ENCODE assay signal across 8 cellular contexts in genomic region chr12:56119361-56119796, GRCh38. TPM values are rescaled to one million over a fixed set of nuclear protein-coding genes. Genes with fewer than 3 reads are reported as not detected.
A peak's percentile ranks its signal among the peaks of the same experiment; 100 is the strongest.
DNase-seq lines count a peak whose midpoint lies in the region; ATAC-seq and TF ChIP-seq lines count a peak whose summit lies in the region.

No MANE protein-coding gene starts in this region.

- H3K4me3 Mint-ChIP-seq in brain: peak overlapping the region; percentile 92 to 100 (median 99)

- H3K4me1 Mint-ChIP-seq in brain: peaks cover 55% of the 10 kb centered on the region

- peaks cover 0 to 8% (median 0%) of the 10 kb centered on the region in 5 experiments for H3K9me3 Mint-ChIP-seq in brain

- H3K4me3 ChIP-seq in GM12865 (ENCODE audit: low read depth, low read length): peak overlapping the region; percentile 78

- H3K27me3 Mint-ChIP-seq in brain: peaks cover 26% of the 10 kb centered on the region

- TF ChIP-seq CTCF in GM12865 (IDR thresholded peaks at IDR 0.05; ENCODE audit: insufficient read depth, low read depth, low read length, missing control alignments) (peak; percentile 70), brain (conservative IDR thresholded peaks at IDR 0.05) (peak; percentile 75 to 81)

- DNase-seq in GM12865 (ENCODE audit: low read depth): peak; percentile 87
- peak; percentile 58 for DNase-seq in NCI-H1694 treated with DMSO at 0.1 percent for 48 hours (lab: John Stamatoyannopoulos, UW)
- peak in 4 of 5 donors; percentile 32 to 68 (median 49) for DNase-seq in T-helper 1 cell
- DNase-seq in hypothalamus (lab: John Stamatoyannopoulos, UW): peak in 33 of 51 donors; percentile 1 to 65 (median 27)
- peak; percentile 92 for DNase-seq in renal cortical epithelial cell (ENCODE audit: low read depth)

- H3K36me3 Mint-ChIP-seq in brain: peaks cover 33% of the 10 kb centered on the region

- peak overlapping the region; percentile 89 to 99 (median 99) for H3K27ac Mint-ChIP-seq in brain

- no peak for ATAC-seq in HG02852 (IDR thresholded peaks at IDR 0.05; ENCODE audit: unreplicated experiment)
- no peak for ATAC-seq in HG03175 (IDR thresholded peaks at IDR 0.05; ENCODE audit: unreplicated experiment)

RNA-seq across cellular contexts. Expression of gene ZC3H10, which starts 1.3 kb away (rescaled TPM):
- 4.0 TPM for polyA plus RNA-seq in brain (ENCODE audit: insufficient read depth, low read depth, low replicate concordance)
- 3.6 and 3.7 TPM in 2 replicates for total RNA-seq in renal cortical epithelial cell

RNA-seq across cellular contexts. Expression of gene RPL41, which starts 2.9 kb away (rescaled TPM):
- 3,587 TPM for polyA plus RNA-seq in brain (ENCODE audit: insufficient read depth, low read depth, low replicate concordance)
- 1,963 and 2,452 TPM in 2 replicates for total RNA-seq in renal cortical epithelial cell

RNA-seq across cellular contexts. Expression of gene ESYT1, which starts 8.7 kb away (rescaled TPM):
- 132 TPM for polyA plus RNA-seq in brain (ENCODE audit: insufficient read depth, low read depth, low replicate concordance)
- 347 and 558 TPM in 2 replicates for total RNA-seq in renal cortical epithelial cell

RNA-seq across cellular contexts. Expression of gene PA2G4, which starts 15.0 kb away (rescaled TPM):
- polyA plus RNA-seq in brain (ENCODE audit: insufficient read depth, low read depth, low replicate concordance): 169 TPM
- 148 and 159 TPM in 2 replicates for total RNA-seq in renal cortical epithelial cell

RNA-seq across cellular contexts. Expression of gene MYL6B, which starts 33.0 kb away (rescaled TPM):
- polyA plus RNA-seq in brain (ENCODE audit: insufficient read depth, low read depth, low replicate concordance): 271 TPM
- total RNA-seq in renal cortical epithelial cell: 57.8 and 70.2 TPM in 2 replicates

Comparison
In these comparisons a context has a peak if more than half of its experiments do, and no peak if none do; other contexts are left out.
1. DNase-seq: peak in every context shown above with its lines; median percentile 92 in renal cortical epithelial cell; 87 in GM12865; 58 in NCI-H1694 treated with DMSO at 0.1 percent for 48 hours; 49 in T-helper 1 cell; 27 in hypothalamus.